Comparison of ENCODE assay signal across 1 cellular context in the genomic region with DNA sequence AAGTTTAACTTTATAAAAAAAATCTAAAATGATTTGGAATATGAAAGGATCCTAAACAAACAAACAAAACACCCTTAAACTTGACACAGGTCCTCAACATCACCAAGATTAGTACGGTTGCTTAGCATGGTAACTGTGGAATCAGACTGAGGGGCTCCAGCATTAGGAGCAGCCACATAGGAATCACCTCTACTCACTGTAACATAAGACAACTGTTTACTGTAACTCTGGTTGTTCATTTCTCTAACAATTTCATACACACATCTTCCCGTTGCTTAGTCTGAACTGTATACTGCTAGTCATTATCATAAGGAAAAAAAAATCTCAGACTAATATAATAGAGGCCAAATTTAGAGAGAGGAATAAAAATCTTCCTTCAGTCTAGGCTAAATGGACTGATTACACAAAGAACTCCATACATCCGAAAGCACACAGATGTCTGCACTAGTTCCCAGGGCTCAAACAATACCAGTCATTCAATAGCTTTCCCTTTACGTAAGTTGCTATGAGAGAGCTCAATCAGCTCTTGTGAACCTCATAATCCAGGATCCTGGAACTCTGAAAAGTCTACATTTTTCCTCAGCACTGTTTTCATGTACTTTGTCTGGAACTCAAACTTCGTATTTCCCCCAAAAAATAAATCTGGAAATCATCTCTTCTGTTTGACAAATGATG.
TF ChIP-seq lines count a peak whose summit lies in the region.

No MANE protein-coding gene starts in this region.

TF ChIP-seq in WTC11, 78 proteins besides CTCF, POLR2A, EP300 and RAD21 (continued from another document):
- TF ChIP-seq, protein P1, sequence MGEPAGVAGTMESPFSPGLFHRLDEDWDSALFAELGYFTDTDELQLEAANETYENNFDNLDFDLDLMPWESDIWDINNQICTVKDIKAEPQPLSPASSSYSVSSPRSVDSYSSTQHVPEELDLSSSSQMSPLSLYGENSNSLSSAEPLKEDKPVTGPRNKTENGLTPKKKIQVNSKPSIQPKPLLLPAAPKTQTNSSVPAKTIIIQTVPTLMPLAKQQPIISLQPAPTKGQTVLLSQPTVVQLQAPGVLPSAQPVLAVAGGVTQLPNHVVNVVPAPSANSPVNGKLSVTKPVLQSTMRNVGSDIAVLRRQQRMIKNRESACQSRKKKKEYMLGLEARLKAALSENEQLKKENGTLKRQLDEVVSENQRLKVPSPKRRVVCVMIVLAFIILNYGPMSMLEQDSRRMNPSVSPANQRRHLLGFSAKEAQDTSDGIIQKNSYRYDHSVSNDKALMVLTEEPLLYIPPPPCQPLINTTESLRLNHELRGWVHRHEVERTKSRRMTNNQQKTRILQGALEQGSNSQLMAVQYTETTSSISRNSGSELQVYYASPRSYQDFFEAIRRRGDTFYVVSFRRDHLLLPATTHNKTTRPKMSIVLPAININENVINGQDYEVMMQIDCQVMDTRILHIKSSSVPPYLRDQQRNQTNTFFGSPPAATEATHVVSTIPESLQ (CRISPR knock-in tag; IDR thresholded peaks at IDR 0.05) = no peak
